ENCODE assay signal across 8 cellular contexts in the genomic region with DNA sequence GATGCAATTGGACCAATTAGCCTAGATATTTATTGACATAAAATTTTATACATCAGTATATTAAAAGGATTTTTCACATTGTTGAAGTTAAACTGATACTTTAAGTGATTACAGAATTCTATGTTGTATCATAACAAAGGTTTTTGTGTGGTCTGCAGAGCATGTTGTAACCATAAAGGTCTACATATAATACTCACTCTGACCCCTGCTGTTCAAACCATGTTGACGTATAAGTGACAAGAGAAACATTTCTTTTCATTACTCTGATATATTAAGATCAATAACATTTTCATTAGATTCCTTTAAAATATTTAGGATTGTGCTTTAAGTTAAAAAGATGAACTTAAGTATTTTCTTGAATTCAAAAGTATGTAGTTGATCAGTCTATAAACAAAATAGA.
DNase-seq lines count a peak whose midpoint lies in the region; ATAC-seq and TF ChIP-seq lines count a peak whose summit lies in the region.

No MANE protein-coding gene starts in this region.

- no peaks in the 10 kb centered on the region for H3K27me3 ChIP-seq in testis

- no peaks in the 10 kb centered on the region for H3K27me3 Mint-ChIP-seq in T-helper 2 cell treated with Interferon-gamma antibody and Interleukin-4, amounts not matched to agents 5 μg/mL and 100 μg/mL, for 36 hours (ENCODE audit: low read depth)

- H3K4me1 Mint-ChIP-seq in T-helper 2 cell treated with Interferon-gamma antibody and Interleukin-4, amounts not matched to agents 5 μg/mL and 100 μg/mL, for 36 hours (ENCODE audit: low read depth): no peaks in the 10 kb centered on the region

- no peaks in the 10 kb centered on the region for H3K36me3 ChIP-seq in testis (ENCODE audit: low read depth, missing control alignments)

- H3K9me3 ChIP-seq in testis: no peaks in the 10 kb centered on the region

- no peak for TF ChIP-seq POLR2A in testis (IDR thresholded peaks at IDR 0.05)

- no peaks in the 10 kb centered on the region for H3K9me3 Mint-ChIP-seq in T-helper 2 cell treated with Interferon-gamma antibody and Interleukin-4, amounts not matched to agents 5 μg/mL and 100 μg/mL, for 36 hours

- H3K4me3 ChIP-seq in AG10803 (ENCODE audit: low read length): no peak overlapping the region
- no peak overlapping the region for H3K4me3 ChIP-seq in choroid plexus epithelial cell (ENCODE audit: low read depth, low read length)
- H3K4me3 ChIP-seq in testis: no peak overlapping the region

- no peak overlapping the region for H3K27ac ChIP-seq in testis

- H3K4me1 ChIP-seq in testis: no peaks in the 10 kb centered on the region

- no peak overlapping the region for H3K4me3 Mint-ChIP-seq in T-helper 2 cell treated with Interferon-gamma antibody and Interleukin-4, amounts not matched to agents 5 μg/mL and 100 μg/mL, for 36 hours

- no peaks in the 10 kb centered on the region for H3K36me3 Mint-ChIP-seq in T-helper 2 cell treated with Interferon-gamma antibody and Interleukin-4, amounts not matched to agents 5 μg/mL and 100 μg/mL, for 36 hours (ENCODE audit: low read depth)

- H3K27ac Mint-ChIP-seq in T-helper 2 cell treated with Interferon-gamma antibody and Interleukin-4, amounts not matched to agents 5 μg/mL and 100 μg/mL, for 36 hours: no peak overlapping the region

- WGBS in testis, 2 donors: 50 to 60% methylated on average over 1 of the region's 1 CpG

- ATAC-seq in GM18511 (IDR thresholded peaks at IDR 0.05; ENCODE audit: unreplicated experiment): peak; percentile 80
- no peak for ATAC-seq in GM19395 (IDR thresholded peaks at IDR 0.05; ENCODE audit: unreplicated experiment)

- TF ChIP-seq CTCF in AG10803 (conservative IDR thresholded peaks at IDR 0.05; ENCODE audit: low read length): peak; percentile 20; the same call in 1 of the 2 replicates
- peak; percentile 21 for TF ChIP-seq CTCF in choroid plexus epithelial cell (conservative IDR thresholded peaks at IDR 0.05; ENCODE audit: low read depth, low read length)
- TF ChIP-seq CTCF in testis (IDR thresholded peaks at IDR 0.05): no peak

- no peak for DNase-seq in AG10803 (ENCODE audit: low read depth)
- peak; percentile 10 for DNase-seq in MV-4-11 (lab: John Stamatoyannopoulos, UW)
- peak; percentile 33 for DNase-seq in choroid plexus epithelial cell (ENCODE audit: low read depth)
- no peak for DNase-seq in testis
- no peak for DNase-seq in T-helper 2 cell treated with Interferon-gamma antibody and Interleukin-4, amounts not matched to agents 5 μg/mL and 100 μg/mL, for 36 hours (ENCODE audit: low spot score)
- no peak for DNase-seq in COR-L47 (lab: John Stamatoyannopoulos, UW)

- intact Hi-C loops in testis (cut with DNase I; ENCODE audit: low total_unique reads): no loop called here

Comparison
In these comparisons a context has a peak if more than half of its experiments do, and no peak if none do; other contexts are left out.
1. DNase-seq: peak in MV-4-11 (single experiment) and choroid plexus epithelial cell (single experiment); none in AG10803 (single experiment), testis (single experiment), T-helper 2 cell treated with Interferon-gamma antibody and Interleukin-4, amounts not matched to agents 5 μg/mL and 100 μg/mL, for 36 hours (single experiment) and COR-L47 (single experiment).
2. CTCF ChIP-seq: peak in AG10803 (single experiment) and choroid plexus epithelial cell (single experiment); none in testis (0 of 3).